11 cellular contexts compared by ENCODE assay signal in genomic region chr14:103763730-103764488, GRCh38. TPM values are rescaled to one million over a fixed set of nuclear protein-coding genes. Genes with fewer than 3 reads are reported as not detected.
DNase-seq lines count a peak whose midpoint lies in the region; ATAC-seq, FAIRE-seq and TF ChIP-seq lines count a peak whose summit lies in the region.
"Had no signal": no experiment of that assay in that cellular context is flagged by ENCODE, and none has a peak within 500 bp of the region (broad histone marks: within the 10 kb centered on the region; RNA-seq: fewer than 3 reads in every experiment).

No MANE protein-coding gene starts in this region.

- H3K27ac ChIP-seq in Karpas-422 (ENCODE audit: low read length), result no peak overlapping the region
- H3K27ac ChIP-seq in naive thymus-derived CD4-positive, alpha-beta T cell (ENCODE audit: low read depth, low read length), result no peak overlapping the region

- H3K9me3 ChIP-seq in Karpas-422 (ENCODE audit: low read length), result no peaks in the 10 kb centered on the region
- H3K9me3 ChIP-seq in naive thymus-derived CD4-positive, alpha-beta T cell (ENCODE audit: control insufficient read depth in 2 of 3, low read length in 3 of 3), result no peaks in the 10 kb centered on the region
- H3K9me3 ChIP-seq: MG63 had no signal

- no peaks in the 10 kb centered on the region for H3K9me2 ChIP-seq in Karpas-422 (replicated peaks; ENCODE audit: insufficient read depth, low read length)

- no peaks in the 10 kb centered on the region for H3K79me2 ChIP-seq in Karpas-422 (ENCODE audit: low read length)

- H3K36me3 Mint-ChIP-seq in activated naive CD8-positive, alpha-beta T cell treated with anti-CD3 and anti-CD28 coated beads, Interleukin-2, amount 50 U/mL, for 24 hours (ENCODE audit: low read depth), result no peaks in the 10 kb centered on the region
- no peaks in the 10 kb centered on the region for H3K36me3 Mint-ChIP-seq in activated naive CD8-positive, alpha-beta T cell treated with anti-CD3 and anti-CD28 coated beads for 36 hours
- peaks cover 0 to 16% (median 10%) of the 10 kb centered on the region in 5 donors for H3K36me3 Mint-ChIP-seq in naive thymus-derived CD4-positive, alpha-beta T cell

- intact Hi-C loops in naive thymus-derived CD4-positive, alpha-beta T cell (cut with micrococcal nuclease), result no loop called here

- H3K27me3 ChIP-seq in Karpas-422 (ENCODE audit: low read length), result no peaks in the 10 kb centered on the region
- no peaks in the 10 kb centered on the region for H3K27me3 ChIP-seq in naive thymus-derived CD4-positive, alpha-beta T cell (ENCODE audit: control insufficient read depth in 2 of 2, insufficient read depth in 2 of 2, low read length in 2 of 2)
- H3K27me3 ChIP-seq: MG63 had no signal

- ATAC-seq in activated naive CD8-positive, alpha-beta T cell treated with anti-CD3 and anti-CD28 coated beads, Interleukin-2, amount 50 U/mL, for 24 hours, result peak; percentile 36
- peak; percentile 80 for ATAC-seq in HG02798 (IDR thresholded peaks at IDR 0.05; ENCODE audit: poor library complexity, unreplicated experiment)
- ATAC-seq in naive thymus-derived CD4-positive, alpha-beta T cell, result no peak

- H3K27ac Mint-ChIP-seq in activated naive CD8-positive, alpha-beta T cell treated with anti-CD3 and anti-CD28 coated beads, Interleukin-2, amount 50 U/mL, for 24 hours, result no peak overlapping the region
- no peak overlapping the region for H3K27ac Mint-ChIP-seq in activated naive CD8-positive, alpha-beta T cell treated with anti-CD3 and anti-CD28 coated beads for 36 hours
- no peak overlapping the region for H3K27ac Mint-ChIP-seq in naive thymus-derived CD4-positive, alpha-beta T cell

- H3K4me3 ChIP-seq in Karpas-422 (ENCODE audit: low read length), result peak overlapping the region; percentile 23
- no peak overlapping the region for H3K4me3 ChIP-seq in naive thymus-derived CD4-positive, alpha-beta T cell (ENCODE audit: low read length)
- H3K4me3 ChIP-seq: MG63 had no signal

- H3K4me3 Mint-ChIP-seq in activated naive CD8-positive, alpha-beta T cell treated with anti-CD3 and anti-CD28 coated beads, Interleukin-2, amount 50 U/mL, for 24 hours, result no peak overlapping the region
- no peak overlapping the region for H3K4me3 Mint-ChIP-seq in activated naive CD8-positive, alpha-beta T cell treated with anti-CD3 and anti-CD28 coated beads for 36 hours
- H3K4me3 Mint-ChIP-seq in naive thymus-derived CD4-positive, alpha-beta T cell, result no peak overlapping the region

- peak overlapping the region; percentile 39; the same call in 1 of the 2 replicates for H2AFZ ChIP-seq in Karpas-422 (ENCODE audit: low read length)

- H3K36me3 ChIP-seq in Karpas-422 (ENCODE audit: insufficient read depth, low read length), result no peaks in the 10 kb centered on the region
- H3K36me3 ChIP-seq in naive thymus-derived CD4-positive, alpha-beta T cell (ENCODE audit: control insufficient read depth in 2 of 3, insufficient read depth in 3 of 3, low read length in 3 of 3), result no peaks in the 10 kb centered on the region
- H3K36me3 ChIP-seq: MG63 had no signal

- H3K4me2 ChIP-seq in Karpas-422 (ENCODE audit: low read depth, low read length, poor library complexity, severe bottlenecking), result peak overlapping the region; percentile 38

- CTCF ChIA-PET in naive thymus-derived CD4-positive, alpha-beta T cell (lab: Charles Lee), result interaction anchor here (0.6 to 0.7 kb wide), 2 partner anchors 45 to 305 kb away, joined by 3 to 4 read pairs; no protein-coding TSS in a partner anchor

- H3K4me1 ChIP-seq in Karpas-422 (ENCODE audit: low read length), result peaks cover 20% of the 10 kb centered on the region
- no peaks in the 10 kb centered on the region for H3K4me1 ChIP-seq in naive thymus-derived CD4-positive, alpha-beta T cell (ENCODE audit: control insufficient read depth in 2 of 2, insufficient read depth in 2 of 2, low read length in 2 of 2)

- no peaks in the 10 kb centered on the region for H3K9me3 Mint-ChIP-seq in activated naive CD8-positive, alpha-beta T cell treated with anti-CD3 and anti-CD28 coated beads, Interleukin-2, amount 50 U/mL, for 24 hours
- H3K9me3 Mint-ChIP-seq in activated naive CD8-positive, alpha-beta T cell treated with anti-CD3 and anti-CD28 coated beads for 36 hours, result no peaks in the 10 kb centered on the region
- H3K9me3 Mint-ChIP-seq in naive thymus-derived CD4-positive, alpha-beta T cell, result no peaks in the 10 kb centered on the region

- peaks cover 8% of the 10 kb centered on the region for H3K4me1 Mint-ChIP-seq in activated naive CD8-positive, alpha-beta T cell treated with anti-CD3 and anti-CD28 coated beads, Interleukin-2, amount 50 U/mL, for 24 hours
- H3K4me1 Mint-ChIP-seq in activated naive CD8-positive, alpha-beta T cell treated with anti-CD3 and anti-CD28 coated beads for 36 hours, result peaks cover 9% of the 10 kb centered on the region
- H3K4me1 Mint-ChIP-seq in naive thymus-derived CD4-positive, alpha-beta T cell, result peaks cover 0 to 5% (median 0%) of the 10 kb centered on the region in 7 donors

- DNase-seq in activated naive CD8-positive, alpha-beta T cell treated with anti-CD3 and anti-CD28 coated beads, Interleukin-2, amount 50 U/mL, for 24 hours, result no peak
- no peak for DNase-seq in activated naive CD8-positive, alpha-beta T cell treated with anti-CD3 and anti-CD28 coated beads for 36 hours
- DNase-seq in Karpas-422 (peak; percentile 57), ureter (ENCODE audit: low spot score) (peak; percentile 4), DMS 273 treated with DMSO at 0.1 percent for 48 hours (lab: John Stamatoyannopoulos, UW) (no peak), D721Med (ENCODE audit: insufficient read length, low spot score) (no peak)
- no peak for DNase-seq in naive thymus-derived CD4-positive, alpha-beta T cell
- DNase-seq: GDM1, MG63, NCI-H69 had no signal

- TF ChIP-seq CTCF in D721Med (IDR thresholded peaks at IDR 0.05; ENCODE audit: insufficient read depth, missing control alignments), result no peak

- no peaks in the 10 kb centered on the region for H3K27me3 Mint-ChIP-seq in activated naive CD8-positive, alpha-beta T cell treated with anti-CD3 and anti-CD28 coated beads, Interleukin-2, amount 50 U/mL, for 24 hours
- H3K27me3 Mint-ChIP-seq in activated naive CD8-positive, alpha-beta T cell treated with anti-CD3 and anti-CD28 coated beads for 36 hours, result no peaks in the 10 kb centered on the region
- no peaks in the 10 kb centered on the region for H3K27me3 Mint-ChIP-seq in naive thymus-derived CD4-positive, alpha-beta T cell

- no peak overlapping the region for H3K9ac ChIP-seq in Karpas-422 (ENCODE audit: low read length)

- no peaks in the 10 kb centered on the region for H4K20me1 ChIP-seq in Karpas-422 (ENCODE audit: insufficient read depth, low read depth, low read length)

- no peak for FAIRE-seq in D721Med (lab: Jason Lieb, UNC)

- POLR2A ChIA-PET in naive thymus-derived CD4-positive, alpha-beta T cell (lab: Charles Lee), result no interaction called here

RNA-seq across cellular contexts. Expression of gene ZFYVE21, which starts 48.3 kb away (rescaled TPM):
- 1 to 10 TPM; 8.0 to 8.9 TPM for total RNA-seq in activated naive CD8-positive, alpha-beta T cell treated with anti-CD3 and anti-CD28 coated beads for 36 hours
- 28.4 and 29.7 TPM in 2 replicates for total RNA-seq in Karpas-422 (2014; rRNA removed; shearing (Covaris generic); ENCODE audit: low replicate concordance)
- total RNA-seq in ureter, result 90.9 TPM
- 10 to 100 TPM in 4 of 5 experiments, 1 to 10 TPM in 1; 5.8 to 19.0 (median 16.8) TPM for total RNA-seq in naive thymus-derived CD4-positive, alpha-beta T cell
- 10 to 100 TPM in 1 of 2 donors, 1 to 10 TPM in 1; 8.9 to 15.6 TPM for polyA plus RNA-seq in naive thymus-derived CD4-positive, alpha-beta T cell

RNA-seq across cellular contexts. Expression of gene XRCC3, which starts 48.7 kb away (rescaled TPM):
- total RNA-seq in activated naive CD8-positive, alpha-beta T cell treated with anti-CD3 and anti-CD28 coated beads for 36 hours, result 10 to 100 TPM; 57.8 to 65.0 TPM
- 36.7 and 70.5 TPM in 2 replicates for total RNA-seq in Karpas-422 (2014; rRNA removed; shearing (Covaris generic); ENCODE audit: low replicate concordance)
- total RNA-seq in ureter, result 15.7 TPM
- 10 to 100 TPM in 4 of 5 experiments, 1 to 10 TPM in 1; 9.3 to 38.9 (median 15.9) TPM for total RNA-seq in naive thymus-derived CD4-positive, alpha-beta T cell
- 1 to 10 TPM; 5.1 to 5.7 TPM for polyA plus RNA-seq in naive thymus-derived CD4-positive, alpha-beta T cell

Comparison
In these comparisons a context has a peak if more than half of its experiments do, and no peak if none do; other contexts are left out.
1. DNase-seq: peak in Karpas-422 (single experiment) and ureter (single experiment); none in activated naive CD8-positive, alpha-beta T cell treated with anti-CD3 and anti-CD28 coated beads, Interleukin-2, amount 50 U/mL, for 24 hours (single experiment), activated naive CD8-positive, alpha-beta T cell treated with anti-CD3 and anti-CD28 coated beads for 36 hours (single experiment), naive thymus-derived CD4-positive, alpha-beta T cell (0 of 9), DMS 273 treated with DMSO at 0.1 percent for 48 hours (single experiment) and D721Med (single experiment).